19 cellular contexts compared by ENCODE assay signal in the genomic region with DNA sequence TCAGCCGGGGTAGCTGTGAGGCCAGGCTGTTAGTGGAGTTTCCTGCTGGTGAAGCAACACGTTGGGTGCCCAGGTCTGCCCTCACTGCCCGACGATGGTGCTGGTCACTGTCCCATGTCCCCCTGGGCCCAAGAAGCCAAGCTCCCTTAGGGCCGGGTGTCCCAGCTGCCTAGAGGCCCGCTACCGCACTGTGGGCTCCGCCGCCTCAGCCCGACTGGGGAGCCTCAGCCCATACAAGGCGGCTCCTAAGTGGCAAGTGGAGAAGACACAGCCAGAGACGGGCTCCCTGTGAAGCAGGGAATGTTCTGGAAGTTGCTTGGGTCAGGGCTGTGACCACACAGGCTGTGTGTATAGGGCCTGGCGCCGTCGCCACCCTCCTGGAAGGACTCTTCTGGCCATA.
"Had no signal": no experiment of that assay in that cellular context is flagged by ENCODE, and none has a peak within 500 bp of the region (broad histone marks: within the 10 kb centered on the region; RNA-seq: fewer than 3 reads in every experiment).

No MANE protein-coding gene starts in this region.

- H3K4me3 Mint-ChIP-seq: activated B cell treated with CpG ODN at 0.5 μM for 24 hours; activated CD4-positive, alpha-beta memory T cell treated with anti-CD3 and anti-CD28 coated beads for 36 hours; activated CD8-positive, alpha-beta memory T cell treated with anti-CD3 and anti-CD28 coated beads, Interleukin-2, amount 10 ng/mL, durations not matched to agents 7 days and 5 days; activated naive CD8-positive, alpha-beta T cell treated with anti-CD3 and anti-CD28 coated beads, Interleukin-2, amount 10 ng/mL, durations not matched to agents 7 days and 5 days; endodermal cell; T-helper 2 cell treated with Interferon-gamma antibody and Interleukin-4, amounts not matched to agents 5 μg/mL and 100 μg/mL, for 36 hours had no signal

- H3K27me3 Mint-ChIP-seq: activated B cell treated with CpG ODN at 0.5 μM for 24 hours; activated CD4-positive, alpha-beta memory T cell treated with anti-CD3 and anti-CD28 coated beads for 36 hours; activated CD8-positive, alpha-beta memory T cell treated with anti-CD3 and anti-CD28 coated beads, Interleukin-2, amount 10 ng/mL, durations not matched to agents 7 days and 5 days; activated naive CD8-positive, alpha-beta T cell treated with anti-CD3 and anti-CD28 coated beads, Interleukin-2, amount 10 ng/mL, durations not matched to agents 7 days and 5 days had no signal

- DNase-seq: activated B cell treated with CpG ODN at 0.5 μM for 24 hours; activated CD4-positive, alpha-beta memory T cell treated with anti-CD3 and anti-CD28 coated beads for 36 hours; activated CD4-positive, alpha-beta T cell treated with anti-CD3 and anti-CD28 coated beads for 4 hours; activated CD8-positive, alpha-beta memory T cell treated with anti-CD3 and anti-CD28 coated beads, Interleukin-2, amount 10 ng/mL, durations not matched to agents 7 days and 5 days; activated naive CD4-positive, alpha-beta T cell; activated naive CD8-positive, alpha-beta T cell treated with anti-CD3 and anti-CD28 coated beads, Interleukin-2, amount 10 ng/mL, durations not matched to agents 7 days and 5 days; caudate nucleus; endodermal cell; foreskin melanocyte; heart left ventricle; kidney; SK-N-SH; spleen; stimulated activated CD8-positive, alpha-beta memory T cell treated with anti-CD3 and anti-CD28 coated beads, Interleukin-4, amount 100 ng/mL, for 48 hours; stimulated activated naive CD8-positive, alpha-beta T cell treated with anti-CD3 and anti-CD28 coated beads, Interleukin-15, Interleukin-2, amounts not matched to agents 100 U/mL and 50 U/mL, for 24 hours had no signal

- H3K27me3 ChIP-seq: body of pancreas, heart left ventricle, spleen, upper lobe of left lung had no signal

- H3K9me3 Mint-ChIP-seq: activated B cell treated with CpG ODN at 0.5 μM for 24 hours; activated CD4-positive, alpha-beta memory T cell treated with anti-CD3 and anti-CD28 coated beads for 36 hours; activated naive CD8-positive, alpha-beta T cell treated with anti-CD3 and anti-CD28 coated beads, Interleukin-2, amount 10 ng/mL, durations not matched to agents 7 days and 5 days; endodermal cell; T-helper 2 cell treated with Interferon-gamma antibody and Interleukin-4, amounts not matched to agents 5 μg/mL and 100 μg/mL, for 36 hours had no signal

- FAIRE-seq: colon, kidney had no signal

- H3K9ac ChIP-seq: SK-N-SH had no signal

- ATAC-seq: activated CD8-positive, alpha-beta memory T cell treated with anti-CD3 and anti-CD28 coated beads, Interleukin-2, amount 10 ng/mL, durations not matched to agents 7 days and 5 days; stimulated activated naive CD8-positive, alpha-beta T cell treated with anti-CD3 and anti-CD28 coated beads, Interleukin-15, Interleukin-2, amounts not matched to agents 100 U/mL and 50 U/mL, for 24 hours had no signal

- H3K27ac Mint-ChIP-seq: activated B cell treated with CpG ODN at 0.5 μM for 24 hours; activated CD4-positive, alpha-beta memory T cell treated with anti-CD3 and anti-CD28 coated beads for 36 hours; activated CD8-positive, alpha-beta memory T cell treated with anti-CD3 and anti-CD28 coated beads, Interleukin-2, amount 10 ng/mL, durations not matched to agents 7 days and 5 days; activated naive CD8-positive, alpha-beta T cell treated with anti-CD3 and anti-CD28 coated beads, Interleukin-2, amount 10 ng/mL, durations not matched to agents 7 days and 5 days; endodermal cell; T-helper 2 cell treated with Interferon-gamma antibody and Interleukin-4, amounts not matched to agents 5 μg/mL and 100 μg/mL, for 36 hours had no signal

- H3K9me3 ChIP-seq: body of pancreas, heart left ventricle, SK-N-SH, spleen, upper lobe of left lung had no signal

- H3K36me3 Mint-ChIP-seq: activated CD4-positive, alpha-beta memory T cell treated with anti-CD3 and anti-CD28 coated beads for 36 hours; activated CD8-positive, alpha-beta memory T cell treated with anti-CD3 and anti-CD28 coated beads, Interleukin-2, amount 10 ng/mL, durations not matched to agents 7 days and 5 days; activated naive CD8-positive, alpha-beta T cell treated with anti-CD3 and anti-CD28 coated beads, Interleukin-2, amount 10 ng/mL, durations not matched to agents 7 days and 5 days had no signal

- H3K4me3 ChIP-seq: body of pancreas, heart left ventricle, spleen, upper lobe of left lung had no signal

- H3K4me2 ChIP-seq: SK-N-SH had no signal

- H3K4me1 Mint-ChIP-seq: activated B cell treated with CpG ODN at 0.5 μM for 24 hours; activated CD8-positive, alpha-beta memory T cell treated with anti-CD3 and anti-CD28 coated beads, Interleukin-2, amount 10 ng/mL, durations not matched to agents 7 days and 5 days; activated naive CD8-positive, alpha-beta T cell treated with anti-CD3 and anti-CD28 coated beads, Interleukin-2, amount 10 ng/mL, durations not matched to agents 7 days and 5 days had no signal
